19 cellular contexts compared by ENCODE assay signal in the genomic region with DNA sequence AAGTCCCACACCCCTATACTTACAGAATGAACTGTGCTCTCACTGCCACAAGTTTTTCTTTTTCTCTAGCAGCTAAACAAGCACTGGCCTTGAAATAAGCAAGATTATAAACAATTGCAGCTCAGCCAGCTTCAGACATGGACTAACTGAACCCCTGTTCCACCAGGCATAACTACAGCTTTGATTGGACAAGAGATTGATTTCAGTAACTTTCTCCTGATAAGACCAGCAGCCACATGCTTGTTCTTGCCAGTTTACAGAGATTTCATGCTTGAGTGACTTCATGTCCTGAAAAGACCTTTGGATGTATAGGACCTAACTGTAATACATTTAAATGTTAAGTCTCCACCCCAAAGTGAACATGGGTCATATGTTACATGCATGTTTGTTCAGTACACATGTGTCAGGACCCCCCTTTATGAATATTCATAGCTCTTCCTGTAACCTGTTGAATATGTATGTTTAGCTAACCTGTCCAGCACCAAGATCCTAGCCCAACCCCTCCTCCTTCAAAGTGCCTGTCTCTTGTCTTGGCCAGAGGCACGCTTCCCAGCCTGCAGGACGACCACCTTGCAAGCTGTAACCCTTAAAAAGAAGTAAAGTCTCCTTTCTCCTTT. TPM values are rescaled to one million over a fixed set of nuclear protein-coding genes. Genes with fewer than 3 reads are reported as not detected.
"Had no signal": no experiment of that assay in that cellular context is flagged by ENCODE, and none has a peak within 500 bp of the region (broad histone marks: within the 10 kb centered on the region; RNA-seq: fewer than 3 reads in every experiment).

No MANE protein-coding gene starts in this region.

- DNase-seq: activated CD4-positive, alpha-beta memory T cell treated with anti-CD3 and anti-CD28 coated beads, Interleukin-2, amount 10 ng/mL, durations not matched to agents 7 days and 5 days; activated CD8-positive, alpha-beta memory T cell treated with anti-CD3 and anti-CD28 coated beads, Interleukin-2, amount 50 U/mL, for 4 hours; activated naive CD8-positive, alpha-beta T cell treated with anti-CD3 and anti-CD28 coated beads, Interleukin-2, amount 10 ng/mL, durations not matched to agents 7 days and 5 days; activated T-cell treated with anti-CD3 and anti-CD28 coated beads, Interleukin-2, amount 50 U/mL, for 72 hours; effector CD8-positive, alpha-beta T cell; foreskin melanocyte; heart left ventricle; islet precursor cell; left ventricle myocardium superior; mesendoderm; stimulated activated CD4-positive, alpha-beta T cell treated with anti-CD3 and anti-CD28 coated beads, Interleukin-12 subunit alpha, Interleukin-12 subunit beta, amount 100 ng/mL, for 4 hours; stimulated activated naive CD4-positive, alpha-beta T cell; substantia nigra; transverse colon had no signal

- H3K36me3 ChIP-seq: heart left ventricle, transverse colon had no signal

- H3K4me1 ChIP-seq: heart left ventricle, transverse colon had no signal

- H3K27ac ChIP-seq: heart left ventricle, transverse colon had no signal

- FAIRE-seq: colon had no signal

- H3K9me3 ChIP-seq: transverse colon had no signal

- H3K4me3 ChIP-seq: heart left ventricle, transverse colon had no signal

- ATAC-seq: activated T-cell treated with anti-CD3 and anti-CD28 coated beads, Interleukin-2, amount 50 U/mL, for 72 hours; heart left ventricle; left ventricle myocardium superior had no signal

RNA-seq across cellular contexts. Expression of gene PNMA6E, which starts 39.3 kb away (rescaled TPM):
- total RNA-seq: activated CD4-positive, alpha-beta memory T cell treated with anti-CD3 and anti-CD28 coated beads, Interleukin-2, amount 10 ng/mL, durations not matched to agents 7 days and 5 days; activated naive CD8-positive, alpha-beta T cell treated with anti-CD3 and anti-CD28 coated beads, Interleukin-2, amount 10 ng/mL, durations not matched to agents 7 days and 5 days; activated T-cell treated with anti-CD3 and anti-CD28 coated beads, Interleukin-2, amount 50 U/mL, for 72 hours; cardiac septum; heart left ventricle; left ventricle myocardium superior; osteoblast; pulmonary artery endothelial cell; transverse colon had no signal
- polyA plus RNA-seq: heart left ventricle, neural cell had no signal

RNA-seq across cellular contexts. Expression of gene PNMA6F, which starts 40.3 kb away (rescaled TPM):
- total RNA-seq: activated CD4-positive, alpha-beta memory T cell treated with anti-CD3 and anti-CD28 coated beads, Interleukin-2, amount 10 ng/mL, durations not matched to agents 7 days and 5 days; activated naive CD8-positive, alpha-beta T cell treated with anti-CD3 and anti-CD28 coated beads, Interleukin-2, amount 10 ng/mL, durations not matched to agents 7 days and 5 days; activated T-cell treated with anti-CD3 and anti-CD28 coated beads, Interleukin-2, amount 50 U/mL, for 72 hours; cardiac septum; heart left ventricle; left ventricle myocardium superior; osteoblast; pulmonary artery endothelial cell; transverse colon had no signal
- polyA plus RNA-seq: heart left ventricle had no signal

RNA-seq across cellular contexts. Expression of gene ZFP92, which starts 49.4 kb away (rescaled TPM):
- total RNA-seq: osteoblast had no signal
- polyA plus RNA-seq: neural cell had no signal
